8 cellular contexts compared by ENCODE assay signal in genomic region chr9:19409406-19410194, GRCh38. TPM values are rescaled to one million over a fixed set of nuclear protein-coding genes. Genes with fewer than 3 reads are reported as not detected.
A peak's percentile ranks its signal among the peaks of the same experiment; 100 is the strongest.
DNase-seq lines count a peak whose midpoint lies in the region; ATAC-seq, FAIRE-seq and TF ChIP-seq lines count a peak whose summit lies in the region.

No MANE protein-coding gene starts in this region.

- TF ChIP-seq RAD21 in A549 (conservative IDR thresholded peaks at IDR 0.05 in 1 of 2, IDR thresholded peaks at IDR 0.05 in 1 of 2) = no peak

- FAIRE-seq in A549 (lab: Jason Lieb, UNC) = no peak

- in situ Hi-C loops in SK-MEL-5 (cut with HindIII; ENCODE audit: low pct_unique_long_range_greater_than_20kb, low sequenced_read_pairs) = no loop called here

- TF ChIP-seq CTCF in A549 (IDR thresholded peaks at IDR 0.05) (no peak), coronary artery (IDR thresholded peaks at IDR 0.05) (no peak), lower lobe of right lung (IDR thresholded peaks at IDR 0.05) (no peak), thyroid gland (IDR thresholded peaks at IDR 0.05) (no peak)

- H3K4me3 ChIP-seq in A549 (peak overlapping the region; percentile 65), coronary artery (peak overlapping the region; percentile 94), lower lobe of right lung (peak overlapping the region; percentile 92), thyroid gland (replicated peaks in 1 of 3) (peak overlapping the region; percentile 26 to 55 (median 37))

- H3K9me3 ChIP-seq in A549 (no peaks in the 10 kb centered on the region), lower lobe of right lung (no peaks in the 10 kb centered on the region), thyroid gland (no peaks in the 10 kb centered on the region)

- H3K27me3 ChIP-seq in lower lobe of right lung (ENCODE audit: low read depth) (no peaks in the 10 kb centered on the region), thyroid gland (no peaks in the 10 kb centered on the region)

- intact Hi-C loops in lower lobe of right lung (cut with DNase I) = no loop called here
- intact Hi-C loops in thyroid gland (cut with DNase I) = no loop called here

- H3K4me1 ChIP-seq in A549 (peaks cover 5% of the 10 kb centered on the region; the same call in 2 of the 3 replicates), lower lobe of right lung (peaks cover 14% of the 10 kb centered on the region), thyroid gland (peaks cover 0 to 11% of the 10 kb centered on the region in 2 donors)

- TF ChIP-seq EP300 in A549 (IDR thresholded peaks at IDR 0.05) = no peak

- TF ChIP-seq POLR2A in A549 (IDR thresholded peaks at IDR 0.05; ENCODE audit: low read length) (no peak), GM18505 (IDR thresholded peaks at IDR 0.05; ENCODE audit: borderline replicate concordance, extremely low read depth, insufficient read depth, insufficient read length) (no peak), thyroid gland (IDR thresholded peaks at IDR 0.05) (no peak)

- CTCF ChIA-PET in A549 (lab: Yijun Ruan, JAX) = interaction anchor here (1.0 to 3.0 kb wide), 3 partner anchors 10 to 55 kb away, joined by 3 to 14 read pairs (median 5); no protein-coding TSS in a partner anchor

- WGBS in A549 (ENCODE audit: missing lambda C conversion rate) = 21% methylated on average over 17 of the region's 17 CpGs
- 5 to 7% methylated on average over 15 to 17 of the region's 17 CpGs for WGBS in thyroid gland, 2 donors

- no peaks in the 10 kb centered on the region for H3K36me3 ChIP-seq in lower lobe of right lung
- H3K36me3 ChIP-seq in thyroid gland = no peaks in the 10 kb centered on the region

- POLR2A ChIA-PET in A549 (lab: Yijun Ruan, JAX) = interaction anchor here (0.9 kb wide), 2 partner anchors 21 to 30 kb away, joined by 3 to 5 read pairs; partner anchors contain the start of gene RPS6

- ATAC-seq in A549 (peak; percentile 33 to 44), GM18505 (IDR thresholded peaks at IDR 0.05; ENCODE audit: unreplicated experiment) (peak; percentile 6), HG03378 (IDR thresholded peaks at IDR 0.05; ENCODE audit: unreplicated experiment) (peak; percentile 24), lower lobe of right lung (peak; percentile 41 to 55)

- H3K27ac ChIP-seq in A549 = peak overlapping the region; percentile 74 to 90
- peak overlapping the region; percentile 66 to 93 for H3K27ac ChIP-seq in coronary artery
- peak overlapping the region; percentile 84 for H3K27ac ChIP-seq in lower lobe of right lung
- H3K27ac ChIP-seq in thyroid gland = peak overlapping the region in 2 of 3 donors; percentile 72 to 89

- DNase-seq in A549 (ENCODE audit: low read depth in 1 of 2, low spot score in 1 of 2) (peak; percentile 33 to 35), SK-MEL-5 (ENCODE audit: low read depth, low spot score) (peak; percentile 2), coronary artery (ENCODE audit: low spot score) (peak; percentile 83), lower lobe of right lung (no peak), thyroid gland (peak; percentile 50 to 61), DMS114 treated with DMSO at 0.1 percent for 48 hours (lab: John Stamatoyannopoulos, UW; ENCODE audit: unreplicated experiment) (no peak)

- H3K4me2 ChIP-seq in A549 = peak overlapping the region; percentile 90

TF ChIP-seq in A549, 52 proteins besides CTCF, POLR2A, EP300 and RAD21:
- TF ChIP-seq POLR2AphosphoS2 (conservative IDR thresholded peaks at IDR 0.05; ENCODE audit: low read length) (no peak), FOSB (CRISPR knock-in tag; IDR thresholded peaks at IDR 0.05) (no peak), SREBF2 (IDR thresholded peaks at IDR 0.05) (no peak), TP53 (CRISPR knock-in tag; IDR thresholded peaks at IDR 0.05) (no peak), FOSL2 (IDR thresholded peaks at IDR 0.05) (no peak), FOSL2 (CRISPR knock-in tag; IDR thresholded peaks at IDR 0.05) (no peak), REST (IDR thresholded peaks at IDR 0.05) (no peak), MAZ (IDR thresholded peaks at IDR 0.05; ENCODE audit: borderline replicate concordance, low read depth, low read length) (no peak)
- TF ChIP-seq, protein P1, sequence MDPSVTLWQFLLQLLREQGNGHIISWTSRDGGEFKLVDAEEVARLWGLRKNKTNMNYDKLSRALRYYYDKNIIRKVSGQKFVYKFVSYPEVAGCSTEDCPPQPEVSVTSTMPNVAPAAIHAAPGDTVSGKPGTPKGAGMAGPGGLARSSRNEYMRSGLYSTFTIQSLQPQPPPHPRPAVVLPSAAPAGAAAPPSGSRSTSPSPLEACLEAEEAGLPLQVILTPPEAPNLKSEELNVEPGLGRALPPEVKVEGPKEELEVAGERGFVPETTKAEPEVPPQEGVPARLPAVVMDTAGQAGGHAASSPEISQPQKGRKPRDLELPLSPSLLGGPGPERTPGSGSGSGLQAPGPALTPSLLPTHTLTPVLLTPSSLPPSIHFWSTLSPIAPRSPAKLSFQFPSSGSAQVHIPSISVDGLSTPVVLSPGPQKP (IDR thresholded peaks at IDR 0.05; ENCODE audit: low read depth, low read length) = no peak
- TF ChIP-seq, protein P2, sequence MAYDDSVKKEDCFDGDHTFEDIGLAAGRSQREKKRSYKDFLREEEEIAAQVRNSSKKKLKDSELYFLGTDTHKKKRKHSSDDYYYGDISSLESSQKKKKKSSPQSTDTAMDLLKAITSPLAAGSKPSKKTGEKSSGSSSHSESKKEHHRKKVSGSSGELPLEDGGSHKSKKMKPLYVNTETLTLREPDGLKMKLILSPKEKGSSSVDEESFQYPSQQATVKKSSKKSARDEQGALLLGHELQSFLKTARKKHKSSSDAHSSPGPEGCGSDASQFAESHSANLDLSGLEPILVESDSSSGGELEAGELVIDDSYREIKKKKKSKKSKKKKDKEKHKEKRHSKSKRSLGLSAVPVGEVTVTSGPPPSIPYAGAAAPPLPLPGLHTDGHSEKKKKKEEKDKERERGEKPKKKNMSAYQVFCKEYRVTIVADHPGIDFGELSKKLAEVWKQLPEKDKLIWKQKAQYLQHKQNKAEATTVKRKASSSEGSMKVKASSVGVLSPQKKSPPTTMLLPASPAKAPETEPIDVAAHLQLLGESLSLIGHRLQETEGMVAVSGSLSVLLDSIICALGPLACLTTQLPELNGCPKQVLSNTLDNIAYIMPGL (CRISPR knock-in tag; IDR thresholded peaks at IDR 0.05; ENCODE audit: borderline replicate concordance) = no peak

RNA-seq across cellular contexts. Expression of gene ACER2, which starts 0.8 kb away (rescaled TPM):
- polyA plus RNA-seq in A549 (2011; rRNA removed) (3.7 and 4.6 TPM in 2 replicates), A549 (2017; fragmentation: RNase III; extraction: RNeasy Plus Mini Kit Qiagen cat#74134 plus additional on column Dnase treatment) (1.1 to 1.4 TPM (median 1.1 TPM) in 3 replicates)
- 0.50 and 0.92 TPM in 2 replicates for polyA plus RNA-seq in A549 (2012; cell fraction: cytosol; rRNA removed)
- 1.00 and 1.0 TPM in 2 replicates for polyA plus RNA-seq in A549 (2012; cell fraction: nucleus; rRNA removed)
- polyA minus RNA-seq in A549 (2011; rRNA and poly(A)+ RNA removed) = 10.2 and 10.9 TPM in 2 replicates
- 1.4 and 2.5 TPM in 2 replicates for total RNA-seq in SK-MEL-5 (2014; rRNA removed; shearing (Covaris generic))
- 1.3 and 2.3 TPM in 2 replicates for polyA plus RNA-seq in SK-MEL-5 (2015; cell fraction: cytosol; rRNA removed)
- polyA plus RNA-seq in SK-MEL-5 (2015; cell fraction: nucleus; rRNA removed) = 2.3 and 3.1 TPM in 2 replicates
- total RNA-seq in lower lobe of right lung (5.9 TPM), thyroid gland (1 to 10 TPM; 2.6 to 9.3 (median 6.4) TPM)

RNA-seq across cellular contexts. Expression of gene RPS6, which starts 29.6 kb away (rescaled TPM):
- polyA plus RNA-seq in A549 (2011; rRNA removed) = 3,667 and 4,132 TPM in 2 replicates
- 1,686 and 1,897 TPM in 2 replicates for polyA plus RNA-seq in A549 (2012; cell fraction: cytosol; rRNA removed)
- polyA plus RNA-seq in A549 (2012; cell fraction: nucleus; rRNA removed) = 398 and 507 TPM in 2 replicates
- 1,863 to 2,062 TPM (median 1,960 TPM) in 3 replicates for polyA plus RNA-seq in A549 (2017; fragmentation: RNase III; extraction: RNeasy Plus Mini Kit Qiagen cat#74134 plus additional on column Dnase treatment)
- 505 and 642 TPM in 2 replicates for polyA minus RNA-seq in A549 (2011; rRNA and poly(A)+ RNA removed)
- total RNA-seq in SK-MEL-5 (2014; rRNA removed; shearing (Covaris generic)) = 3,159 and 3,247 TPM in 2 replicates
- 1,408 and 1,629 TPM in 2 replicates for polyA plus RNA-seq in SK-MEL-5 (2015; cell fraction: cytosol; rRNA removed)
- polyA plus RNA-seq in SK-MEL-5 (2015; cell fraction: nucleus; rRNA removed) = 598 and 693 TPM in 2 replicates
- 1,544 TPM for total RNA-seq in lower lobe of right lung
- 1,000 to 10,000 TPM in 3 of 4 donors, 100 to 1,000 TPM in 1; 946 to 1,987 (median 1,133) TPM for total RNA-seq in thyroid gland

Comparison
In these comparisons a context has a peak if more than half of its experiments do, and no peak if none do; other contexts are left out.
1. DNase-seq: peak in A549 (2 of 2), SK-MEL-5 (single experiment), coronary artery (single experiment) and thyroid gland (2 of 2); none in lower lobe of right lung (single experiment) and DMS114 treated with DMSO at 0.1 percent for 48 hours (single experiment).
2. H3K4me3 ChIP-seq: peak in every context shown above with its lines; median percentile 94 in coronary artery; 92 in lower lobe of right lung; 65 in A549; 37 in thyroid gland.
3. Peak in every context shown above with its lines, with median percentiles within 50 percentile points of each other: ATAC-seq and H3K27ac ChIP-seq.